9 cellular contexts compared by ENCODE assay signal in genomic region chr7:100626055-100626454, GRCh38. TPM values are rescaled to one million over a fixed set of nuclear protein-coding genes. Genes with fewer than 3 reads are reported as not detected.
A peak's percentile ranks its signal among the peaks of the same experiment; 100 is the strongest.
DNase-seq lines count a peak whose midpoint lies in the region; ATAC-seq and TF ChIP-seq lines count a peak whose summit lies in the region.
"Had no signal": no experiment of that assay in that cellular context is flagged by ENCODE, and none has a peak within 500 bp of the region (broad histone marks: within the 10 kb centered on the region; RNA-seq: fewer than 3 reads in every experiment).

No MANE protein-coding gene starts in this region.

- no peak overlapping the region for H3K27ac ChIP-seq in iPS-20b (ENCODE audit: low read length)
- H3K27ac ChIP-seq in thoracic aorta = no peak overlapping the region

- no peak for ATAC-seq in thoracic aorta (ENCODE audit: insufficient number of reproducible peaks, low FRiP score, low read depth)

- H3K9me3 ChIP-seq in iPS-20b (ENCODE audit: insufficient read depth, low read depth, low read length) (no peaks in the 10 kb centered on the region), thoracic aorta (no peaks in the 10 kb centered on the region)

- no peak for TF ChIP-seq CTCF in thoracic aorta (IDR thresholded peaks at IDR 0.05)
- no peak for TF ChIP-seq CTCF in GM10248 (IDR thresholded peaks at IDR 0.05; ENCODE audit: control extremely low read depth, extremely low read depth, low read depth, missing control alignments)

- H3K4me1 ChIP-seq in iPS-20b (ENCODE audit: insufficient read depth, low read length) (peaks cover 4% of the 10 kb centered on the region; the same call in 1 of the 2 replicates), thoracic aorta (ENCODE audit: control insufficient read depth in 1 of 2, low read depth in 2 of 2) (peaks cover 3 to 11% of the 10 kb centered on the region in 2 donors)

- CTCF ChIA-PET in activated naive CD4-positive, alpha-beta T cell treated with anti-CD3 and anti-CD28 coated beads for 36 hours (lab: Charles Lee) = interaction anchor here (0.6 to 2.5 kb wide), 4 partner anchors 41 to 548 kb away, joined by 3 to 13 read pairs (median 6); partner anchors contain the start of gene LRCH4
- CTCF ChIA-PET in activated CD4-positive, alpha-beta memory T cell treated with anti-CD3 and anti-CD28 coated beads for 36 hours (lab: Charles Lee) = interaction anchor here (1.5 to 3.6 kb wide), 4 partner anchors 8 to 80 kb away, joined by 5 to 17 read pairs (median 6); partner anchors contain the start of genes MOSPD3 and POP7
- CTCF ChIA-PET in GM10248 (lab: Yijun Ruan, JAX) = interaction anchor here (1.1 to 2.7 kb wide), 7 partner anchors 8 to 156 kb away, joined by 3 to 10 read pairs (median 4); partner anchors contain the start of gene POP7

- H3K36me3 Mint-ChIP-seq in activated naive CD4-positive, alpha-beta T cell treated with anti-CD3 and anti-CD28 coated beads for 36 hours (ENCODE audit: low read depth) = no peaks in the 10 kb centered on the region
- peaks cover 1% of the 10 kb centered on the region for H3K36me3 Mint-ChIP-seq in activated CD4-positive, alpha-beta memory T cell treated with anti-CD3 and anti-CD28 coated beads for 36 hours

- H3K36me3 ChIP-seq in iPS-20b (ENCODE audit: insufficient read depth, low read depth, low read length) (no peaks in the 10 kb centered on the region), thoracic aorta (no peaks in the 10 kb centered on the region)

- peak overlapping the region; percentile 41; the same call in 1 of the 2 replicates for H3K9ac ChIP-seq in iPS-20b (ENCODE audit: low read depth, low read length)

- peaks cover 24% of the 10 kb centered on the region for H3K4me1 Mint-ChIP-seq in activated naive CD4-positive, alpha-beta T cell treated with anti-CD3 and anti-CD28 coated beads for 36 hours (ENCODE audit: low read depth)
- peaks cover 12% of the 10 kb centered on the region for H3K4me1 Mint-ChIP-seq in activated CD4-positive, alpha-beta memory T cell treated with anti-CD3 and anti-CD28 coated beads for 36 hours (ENCODE audit: low read depth)

- H3K4me3 Mint-ChIP-seq in activated naive CD4-positive, alpha-beta T cell treated with anti-CD3 and anti-CD28 coated beads for 36 hours = peak overlapping the region; percentile 45
- peak overlapping the region; percentile 65 for H3K4me3 Mint-ChIP-seq in activated CD4-positive, alpha-beta memory T cell treated with anti-CD3 and anti-CD28 coated beads for 36 hours

- DNase-seq in activated naive CD4-positive, alpha-beta T cell treated with anti-CD3 and anti-CD28 coated beads for 36 hours = no peak
- no peak for DNase-seq in activated naive CD4-positive, alpha-beta T cell treated with Interleukin-2 at 50 U/mL for 16 hours
- no peak for DNase-seq in activated CD4-positive, alpha-beta memory T cell treated with anti-CD3 and anti-CD28 coated beads for 36 hours
- DNase-seq in thoracic aorta (ENCODE audit: low spot score) (no peak), RKO (ENCODE audit: low spot score) (no peak), Kasumi-1 (lab: John Stamatoyannopoulos, UW) (no peak), GM10248 (ENCODE audit: extremely low spot score) (no peak)
- DNase-seq: NCI-H524 treated with DMSO at 0.1 percent for 48 hours had no signal

- POLR2A ChIA-PET in activated CD4-positive, alpha-beta memory T cell treated with anti-CD3 and anti-CD28 coated beads for 36 hours (lab: Charles Lee) = interaction anchor here (0.6 to 1.5 kb wide), 6 partner anchors 9 to 79 kb away, joined by 3 to 7 read pairs (median 4); partner anchors contain the start of genes FBXO24, GIGYF1, MOSPD3 and POP7
- POLR2A ChIA-PET in GM10248 (lab: Yijun Ruan, JAX) = interaction anchor here (0.8 kb wide), 1 partner anchor 151 kb away, joined by 5 read pairs; no protein-coding TSS in a partner anchor

- H3K9me3 Mint-ChIP-seq in activated naive CD4-positive, alpha-beta T cell treated with anti-CD3 and anti-CD28 coated beads for 36 hours = no peaks in the 10 kb centered on the region
- H3K9me3 Mint-ChIP-seq in activated CD4-positive, alpha-beta memory T cell treated with anti-CD3 and anti-CD28 coated beads for 36 hours = no peaks in the 10 kb centered on the region

- intact Hi-C loops in activated naive CD4-positive, alpha-beta T cell treated with anti-CD3 and anti-CD28 coated beads for 36 hours (cut with micrococcal nuclease) = loop anchor here (1.0 to 5.0 kb wide), 5 partner anchors 14 to 226 kb away; partner anchors contain the start of genes FBXO24, LRCH4, MEPCE and MOSPD3
- intact Hi-C loops in activated CD4-positive, alpha-beta memory T cell treated with anti-CD3 and anti-CD28 coated beads for 36 hours (cut with micrococcal nuclease) = loop anchor here (1.0 to 10.0 kb wide), 4 partner anchors 14 to 229 kb away; partner anchors contain the start of genes FBXO24, GNB2, LRCH4 and MOSPD3

- no peak overlapping the region for H3K27ac Mint-ChIP-seq in activated naive CD4-positive, alpha-beta T cell treated with anti-CD3 and anti-CD28 coated beads for 36 hours
- H3K27ac Mint-ChIP-seq in activated CD4-positive, alpha-beta memory T cell treated with anti-CD3 and anti-CD28 coated beads for 36 hours = no peak overlapping the region

- H3K4me3 ChIP-seq in iPS-20b (ENCODE audit: low read length) (peak overlapping the region; percentile 69), thoracic aorta (peak overlapping the region; percentile 66)

- peaks cover 14% of the 10 kb centered on the region for H3K27me3 ChIP-seq in iPS-20b (ENCODE audit: insufficient read depth, low read length)
- no peaks in the 10 kb centered on the region for H3K27me3 ChIP-seq in thoracic aorta (replicated peaks; ENCODE audit: insufficient read depth)

- H3K27me3 Mint-ChIP-seq in activated naive CD4-positive, alpha-beta T cell treated with anti-CD3 and anti-CD28 coated beads for 36 hours (ENCODE audit: low read depth) = no peaks in the 10 kb centered on the region
- H3K27me3 Mint-ChIP-seq in activated CD4-positive, alpha-beta memory T cell treated with anti-CD3 and anti-CD28 coated beads for 36 hours = no peaks in the 10 kb centered on the region

RNA-seq across cellular contexts. Expression of gene MOSPD3, which starts 13.7 kb away (rescaled TPM):
- 10 to 100 TPM; 12.3 to 13.0 TPM for total RNA-seq in activated naive CD4-positive, alpha-beta T cell treated with anti-CD3 and anti-CD28 coated beads for 36 hours
- 10 to 100 TPM; 14.0 to 14.4 TPM for total RNA-seq in activated CD4-positive, alpha-beta memory T cell treated with anti-CD3 and anti-CD28 coated beads for 36 hours
- total RNA-seq in thoracic aorta = 10 to 100 TPM in 1 of 2 donors, 1 to 10 TPM in 1; 9.2 to 29.6 TPM

RNA-seq across cellular contexts. Expression of gene TFR2, which starts 15.3 kb away (rescaled TPM):
- 1 to 10 TPM; 4.2 to 5.1 TPM for total RNA-seq in activated naive CD4-positive, alpha-beta T cell treated with anti-CD3 and anti-CD28 coated beads for 36 hours
- total RNA-seq in activated CD4-positive, alpha-beta memory T cell treated with anti-CD3 and anti-CD28 coated beads for 36 hours = 1 to 10 TPM; 8.7 to 9.9 TPM
- total RNA-seq in thoracic aorta = 1 to 10 TPM in 1 of 2 donors, under 1 TPM in 1; 0.35 to 1.9 TPM

RNA-seq across cellular contexts. Expression of gene PCOLCE, which starts 23.9 kb away (rescaled TPM):
- 1 to 10 TPM; 5.8 to 6.8 TPM for total RNA-seq in activated naive CD4-positive, alpha-beta T cell treated with anti-CD3 and anti-CD28 coated beads for 36 hours
- 10 to 100 TPM in 1 of 2 experiments, 1 to 10 TPM in 1; 9.2 to 11.0 TPM for total RNA-seq in activated CD4-positive, alpha-beta memory T cell treated with anti-CD3 and anti-CD28 coated beads for 36 hours
- total RNA-seq in thoracic aorta = 100 to 1,000 TPM; 130 to 140 TPM

RNA-seq across cellular contexts. Expression of gene ACTL6B, which starts 30.2 kb away (rescaled TPM):
- not detected for total RNA-seq in activated naive CD4-positive, alpha-beta T cell treated with anti-CD3 and anti-CD28 coated beads for 36 hours
- total RNA-seq in activated CD4-positive, alpha-beta memory T cell treated with anti-CD3 and anti-CD28 coated beads for 36 hours = not detected
- total RNA-seq in thoracic aorta = not detected

RNA-seq across cellular contexts. Expression of gene FBXO24, which starts 39.9 kb away (rescaled TPM):
- total RNA-seq in activated naive CD4-positive, alpha-beta T cell treated with anti-CD3 and anti-CD28 coated beads for 36 hours = 1 to 10 TPM; 1.5 to 2.6 TPM
- 1 to 10 TPM; 2.2 to 2.6 TPM for total RNA-seq in activated CD4-positive, alpha-beta memory T cell treated with anti-CD3 and anti-CD28 coated beads for 36 hours
- not detected for total RNA-seq in thoracic aorta

Comparison
In these comparisons a context has a peak if more than half of its experiments do, and no peak if none do; other contexts are left out.
1. RNA of gene PCOLCE, which starts 23.9 kb away (total RNA-seq): 130 to 140 TPM in thoracic aorta; 9.2 to 11.0 TPM in activated CD4-positive, alpha-beta memory T cell treated with anti-CD3 and anti-CD28 coated beads for 36 hours and 5.8 to 6.8 TPM in activated naive CD4-positive, alpha-beta T cell treated with anti-CD3 and anti-CD28 coated beads for 36 hours; every median in the first group is over 10 times any median in the second.